In the genomic region with DNA sequence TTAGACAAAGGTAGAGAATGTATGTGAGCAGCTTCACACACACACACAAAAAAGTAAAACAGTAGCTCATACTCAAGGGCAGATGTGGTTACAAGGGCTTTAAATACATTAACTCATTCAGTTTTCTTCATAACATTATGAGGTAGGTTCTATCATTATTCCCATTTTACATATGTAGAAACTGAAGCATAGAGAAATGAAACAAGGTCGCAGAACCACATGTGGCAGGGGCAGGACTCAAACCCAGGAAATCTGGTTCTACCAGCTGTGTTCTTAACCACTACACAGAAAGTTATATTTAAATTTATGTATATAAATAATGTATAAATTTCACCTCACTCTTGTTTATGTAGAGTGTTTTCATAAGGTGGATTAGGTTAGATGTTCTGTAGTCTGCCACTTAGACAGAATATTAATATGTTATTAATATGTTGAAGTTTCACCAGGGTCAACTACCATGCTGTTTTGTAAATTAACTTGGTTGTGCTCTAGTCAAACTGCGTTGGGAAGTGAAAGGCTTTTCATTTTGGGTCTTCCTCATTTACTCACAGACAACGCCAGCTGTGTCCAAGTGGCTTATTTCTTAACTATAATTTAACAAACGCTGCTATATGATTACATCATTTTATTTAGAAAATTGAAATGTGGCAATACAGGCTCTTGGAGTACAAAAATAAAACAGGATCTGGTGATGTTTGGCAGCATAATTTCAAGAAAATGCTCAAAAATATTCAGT, we compare ENCODE assay signal across 13 cellular contexts.
DNase-seq lines count a peak whose midpoint lies in the region; ATAC-seq, FAIRE-seq and TF ChIP-seq lines count a peak whose summit lies in the region.
"Had no signal": no experiment of that assay in that cellular context is flagged by ENCODE, and none has a peak within 500 bp of the region (broad histone marks: within the 10 kb centered on the region; RNA-seq: fewer than 3 reads in every experiment).

No MANE protein-coding gene starts in this region.

- H3K36me3 ChIP-seq in kidney (ENCODE audit: control insufficient read depth in 1 of 2, insufficient read depth in 2 of 2, low read length in 2 of 2) (no peaks in the 10 kb centered on the region), neural progenitor cell (no peaks in the 10 kb centered on the region)
- H3K36me3 ChIP-seq: colonic mucosa, MG63 had no signal

- H3K27me3 ChIP-seq in neural progenitor cell: no peaks in the 10 kb centered on the region
- H3K27me3 ChIP-seq: colonic mucosa, MG63 had no signal

- no peak overlapping the region for H3K27ac Mint-ChIP-seq in neural progenitor cell
- H3K27ac Mint-ChIP-seq: activated naive CD8-positive, alpha-beta T cell treated with anti-CD3 and anti-CD28 coated beads for 36 hours had no signal

- no peaks in the 10 kb centered on the region for H3K36me3 Mint-ChIP-seq in neural progenitor cell
- H3K36me3 Mint-ChIP-seq: activated naive CD8-positive, alpha-beta T cell treated with anti-CD3 and anti-CD28 coated beads for 36 hours had no signal

- H3K4me2 ChIP-seq in neural progenitor cell: no peak overlapping the region

- no peaks in the 10 kb centered on the region for H4K20me1 ChIP-seq in neural progenitor cell (ENCODE audit: low read depth)

- H3K4me1 ChIP-seq in kidney (ENCODE audit: control insufficient read depth in 1 of 2, insufficient read depth in 1 of 2, low read depth in 1 of 2, low read length in 2 of 2) (peaks cover 0 to 4% of the 10 kb centered on the region in 2 donors), neural progenitor cell (no peaks in the 10 kb centered on the region)
- H3K4me1 ChIP-seq: colonic mucosa had no signal

- H3K9me3 Mint-ChIP-seq in neural progenitor cell: no peaks in the 10 kb centered on the region
- H3K9me3 Mint-ChIP-seq: activated naive CD8-positive, alpha-beta T cell treated with anti-CD3 and anti-CD28 coated beads for 36 hours had no signal

- H3K79me2 ChIP-seq in neural progenitor cell (ENCODE audit: low read depth): no peaks in the 10 kb centered on the region

- no peak for FAIRE-seq in kidney (lab: Jason Lieb, UNC)

- H3K9me3 ChIP-seq in kidney (ENCODE audit: control insufficient read depth in 1 of 2, low read length in 2 of 2) (no peaks in the 10 kb centered on the region), neural progenitor cell (ENCODE audit: low read depth) (no peaks in the 10 kb centered on the region)
- H3K9me3 ChIP-seq: colonic mucosa, MG63 had no signal

- intact Hi-C loops in kidney (cut with DNase I): no loop called here

- no peak overlapping the region for H3K9ac ChIP-seq in kidney (ENCODE audit: low read length in 2 of 2)
- H3K9ac ChIP-seq in neural progenitor cell: no peak overlapping the region

- H3K4me1 Mint-ChIP-seq in neural progenitor cell: peaks cover 7% of the 10 kb centered on the region
- H3K4me1 Mint-ChIP-seq: activated naive CD8-positive, alpha-beta T cell treated with anti-CD3 and anti-CD28 coated beads for 36 hours had no signal

- H2AFZ ChIP-seq in neural progenitor cell (replicated peaks): no peak overlapping the region

- H3K27ac ChIP-seq in kidney (ENCODE audit: low read depth in 2 of 2, low read length in 2 of 2) (peak overlapping the region in 1 of 2 donors; percentile 29), neural progenitor cell (no peak overlapping the region)
- H3K27ac ChIP-seq: colonic mucosa had no signal

- H3K4me3 Mint-ChIP-seq in neural progenitor cell: no peak overlapping the region
- H3K4me3 Mint-ChIP-seq: activated naive CD8-positive, alpha-beta T cell treated with anti-CD3 and anti-CD28 coated beads for 36 hours had no signal

- no peaks in the 10 kb centered on the region for H3F3A ChIP-seq in neural progenitor cell (ENCODE audit: low read depth)

- DNase-seq in omental fat pad (ENCODE audit: low spot score): no peak
- DNase-seq in superior temporal gyrus (ENCODE audit: extremely low spot score): no peak
- DNase-seq in kidney: no peak
- no peak for DNase-seq in neural progenitor cell (ENCODE audit: low spot score)
- DNase-seq in NCI-H146 (lab: John Stamatoyannopoulos, UW): no peak
- DNase-seq: activated CD4-positive, alpha-beta T cell treated with anti-CD3 and anti-CD28 coated beads, Interleukin-2, amount 50 U/mL, for 48 hours; activated naive CD8-positive, alpha-beta T cell treated with anti-CD3 and anti-CD28 coated beads for 36 hours; colonic mucosa; MG63; NCI-H526 treated with DMSO at 0.1 percent for 48 hours had no signal

- no peak for TF ChIP-seq CTCF in omental fat pad (IDR thresholded peaks at IDR 0.05)
- no peak for TF ChIP-seq CTCF in kidney (IDR thresholded peaks at IDR 0.05; ENCODE audit: borderline replicate concordance, extremely low read depth, insufficient read depth)
- no peak for TF ChIP-seq CTCF in neural progenitor cell (IDR thresholded peaks at IDR 0.05)

- H3K4me3 ChIP-seq in kidney (ENCODE audit: low read length in 2 of 2) (no peak overlapping the region), neural progenitor cell (no peak overlapping the region)
- H3K4me3 ChIP-seq: colonic mucosa, MG63 had no signal

- H3K27me3 Mint-ChIP-seq in neural progenitor cell (ENCODE audit: insufficient read depth, low read depth): no peaks in the 10 kb centered on the region
- H3K27me3 Mint-ChIP-seq: activated naive CD8-positive, alpha-beta T cell treated with anti-CD3 and anti-CD28 coated beads for 36 hours had no signal

- peak; percentile 73 for ATAC-seq in GM19324 (IDR thresholded peaks at IDR 0.05; ENCODE audit: low FRiP score, unreplicated experiment)
- ATAC-seq in HG02623 (IDR thresholded peaks at IDR 0.05; ENCODE audit: unreplicated experiment): peak; percentile 71
- peak; percentile 77 for ATAC-seq in HG03460 (IDR thresholded peaks at IDR 0.05; ENCODE audit: unreplicated experiment)
- peak; percentile 19 for ATAC-seq in omental fat pad (ENCODE audit: low FRiP score)

Comparison
In these comparisons a context has a peak if more than half of its experiments do, and no peak if none do; other contexts are left out.
1. ATAC-seq: peak in every context shown above with its lines; median percentile 77 in HG03460; 73 in GM19324; 71 in HG02623; 19 in omental fat pad.